In genomic region chrX:107955337-107955736, GRCh38 we compare ENCODE assay signal across 4 cellular contexts. TPM values are rescaled to one million over a fixed set of nuclear protein-coding genes. Genes with fewer than 3 reads are reported as not detected.
"Had no signal": no experiment of that assay in that cellular context is flagged by ENCODE, and none has a peak within 500 bp of the region (broad histone marks: within the 10 kb centered on the region; RNA-seq: fewer than 3 reads in every experiment).

No MANE protein-coding gene starts in this region.

RNA-seq across cellular contexts. Expression of gene TEX13B, which starts 26.8 kb away (rescaled TPM):
- total RNA-seq: LHCN-M2, M059J, MCF 10A, NCI-H460 had no signal
